Comparison of ENCODE assay signal across 1 cellular context in the genomic region with DNA sequence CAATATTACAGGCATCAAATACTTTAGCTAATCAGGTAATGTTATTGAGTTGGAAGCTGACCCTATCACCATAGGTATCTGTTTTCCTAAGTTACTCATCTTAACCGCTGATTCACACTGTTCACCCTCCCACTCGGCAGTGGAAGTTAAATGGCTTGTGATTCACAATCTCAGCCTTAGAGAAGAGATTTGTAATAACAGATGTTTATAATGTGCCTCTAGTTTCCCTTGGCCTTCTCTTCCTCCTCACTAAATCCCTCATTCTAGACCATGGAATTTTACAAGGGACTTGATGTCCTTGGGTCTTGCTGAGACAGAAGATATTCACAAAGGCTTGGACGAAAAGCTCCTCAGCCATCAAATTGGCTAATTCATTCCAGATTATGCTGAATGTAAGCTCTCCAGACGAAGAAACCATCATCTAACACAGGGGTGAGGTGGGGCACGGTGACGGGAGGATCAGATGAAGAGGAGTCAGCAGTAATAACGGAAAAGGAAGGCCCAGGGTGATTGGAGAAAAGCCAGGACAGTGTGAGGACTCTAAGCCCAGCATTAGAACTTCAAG.
TF ChIP-seq lines count a peak whose summit lies in the region.

No MANE protein-coding gene starts in this region.

TF ChIP-seq in SK-N-SH, 30 proteins besides CTCF, POLR2A, EP300 and RAD21:
- no peak for TF ChIP-seq TAF1 (IDR thresholded peaks at IDR 0.05; ENCODE audit: borderline replicate concordance, low read depth, low read length)
- no peak for TF ChIP-seq NRF1 (IDR thresholded peaks at IDR 0.05; ENCODE audit: low read depth, low read length)
- TF ChIP-seq, protein P1, sequence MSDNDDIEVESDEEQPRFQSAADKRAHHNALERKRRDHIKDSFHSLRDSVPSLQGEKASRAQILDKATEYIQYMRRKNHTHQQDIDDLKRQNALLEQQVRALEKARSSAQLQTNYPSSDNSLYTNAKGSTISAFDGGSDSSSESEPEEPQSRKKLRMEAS (IDR thresholded peaks at IDR 0.05; ENCODE audit: low read depth): no peak
- no peak for TF ChIP-seq FOXM1 (IDR thresholded peaks at IDR 0.05; ENCODE audit: low read depth)
- no peak for TF ChIP-seq SMC3 (IDR thresholded peaks at IDR 0.05; ENCODE audit: low read depth, low read length)
- no peak for TF ChIP-seq NFIC (IDR thresholded peaks at IDR 0.05; ENCODE audit: borderline replicate concordance)
- TF ChIP-seq JUND (IDR thresholded peaks at IDR 0.05): no peak
- no peak for TF ChIP-seq FOSL2 (IDR thresholded peaks at IDR 0.05; ENCODE audit: borderline replicate concordance, low read depth)
- no peak for TF ChIP-seq RXRA (IDR thresholded peaks at IDR 0.05; ENCODE audit: borderline replicate concordance, low read depth)
- TF ChIP-seq EZH2phosphoT487 (IDR thresholded peaks at IDR 0.05; ENCODE audit: borderline replicate concordance, low read depth): no peak
- TF ChIP-seq POLR2AphosphoS5 (IDR thresholded peaks at IDR 0.05; ENCODE audit: low read depth, low read length): no peak
- TF ChIP-seq CHD2 (IDR thresholded peaks at IDR 0.05; ENCODE audit: low read length, partially characterized antibody): no peak
- TF ChIP-seq TCF12 (IDR thresholded peaks at IDR 0.05): no peak
- TF ChIP-seq, protein P2, sequence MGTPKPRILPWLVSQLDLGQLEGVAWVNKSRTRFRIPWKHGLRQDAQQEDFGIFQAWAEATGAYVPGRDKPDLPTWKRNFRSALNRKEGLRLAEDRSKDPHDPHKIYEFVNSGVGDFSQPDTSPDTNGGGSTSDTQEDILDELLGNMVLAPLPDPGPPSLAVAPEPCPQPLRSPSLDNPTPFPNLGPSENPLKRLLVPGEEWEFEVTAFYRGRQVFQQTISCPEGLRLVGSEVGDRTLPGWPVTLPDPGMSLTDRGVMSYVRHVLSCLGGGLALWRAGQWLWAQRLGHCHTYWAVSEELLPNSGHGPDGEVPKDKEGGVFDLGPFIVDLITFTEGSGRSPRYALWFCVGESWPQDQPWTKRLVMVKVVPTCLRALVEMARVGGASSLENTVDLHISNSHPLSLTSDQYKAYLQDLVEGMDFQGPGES (IDR thresholded peaks at IDR 0.05; ENCODE audit: low read depth, low read length): no peak
- TF ChIP-seq REST (IDR thresholded peaks at IDR 0.05; ENCODE audit: low read depth, low read length): no peak
- TF ChIP-seq YY1 (IDR thresholded peaks at IDR 0.05; ENCODE audit: low read depth): no peak
- TF ChIP-seq MXI1 (IDR thresholded peaks at IDR 0.05; ENCODE audit: low read depth, low read length): no peak
- TF ChIP-seq GATA2 (CRISPR knock-in tag; IDR thresholded peaks at IDR 0.05): no peak
